28 cellular contexts compared by ENCODE assay signal in genomic region chr9:97534185-97534584, GRCh38.
"Had no signal": no experiment of that assay in that cellular context is flagged by ENCODE, and none has a peak within 500 bp of the region (broad histone marks: within the 10 kb centered on the region; RNA-seq: fewer than 3 reads in every experiment).

No MANE protein-coding gene starts in this region.

- FAIRE-seq: astrocyte had no signal

- H3K36me3 ChIP-seq: MG63 had no signal

- DNase-seq: activated CD4-positive, alpha-beta memory T cell treated with anti-CD3 and anti-CD28 coated beads for 36 hours; activated CD4-positive, alpha-beta T cell treated with anti-CD3 and anti-CD28 coated beads, Interleukin-2, amount 10 ng/mL, durations not matched to agents 7 days and 5 days; activated CD4-positive, CD25-positive, alpha-beta regulatory T cell; activated CD8-positive, alpha-beta memory T cell treated with anti-CD3 and anti-CD28 coated beads for 24 hours; activated effector memory CD4-positive, alpha-beta T cell treated with anti-CD3 and anti-CD28 coated beads, Interleukin-2, amount 50 U/mL, for 16 hours; activated naive CD4-positive, alpha-beta T cell treated with anti-CD3 and anti-CD28 coated beads for 36 hours; activated T-cell treated with anti-CD3 and anti-CD28 coated beads, Interleukin-2, amount 50 U/mL, for 4 hours; amygdala; MG63; MV-4-11; NCI-H1092 treated with DMSO at 0.1 percent for 48 hours; NCI-H1417 treated with DMSO at 0.1 percent for 48 hours; NCI-H1694; NCI-H2029; NCI-H2107; NCI-H2171 treated with DMSO at 0.1 percent for 48 hours; NCI-H526 treated with DMSO at 0.1 percent for 48 hours; NCI-H82; NK-92 treated with Interleukin-12 subunit alpha and Interleukin-12 subunit beta, amount 100 ng/mL, for 24 hours; OCI-M1; RPMI8226; T-cell had no signal

- H3K4me3 ChIP-seq: MG63, SK-N-MC had no signal

- H3K9ac ChIP-seq: KMS-11 had no signal

- H3K27ac ChIP-seq: KMS-11, SK-N-MC, VCaP had no signal

- H3K9me3 ChIP-seq: MG63 had no signal

- ATAC-seq: activated T-cell treated with anti-CD3 and anti-CD28 coated beads, Interleukin-2, amount 50 U/mL, for 4 hours; Panc1; Right ventricle myocardium inferior; T-cell had no signal

- H3K27me3 ChIP-seq: MG63 had no signal
